In genomic region chr9:99819484-99820329, GRCh38 we compare ENCODE assay signal across 8 cellular contexts. TPM values are rescaled to one million over a fixed set of nuclear protein-coding genes. Genes with fewer than 3 reads are reported as not detected.
DNase-seq lines count a peak whose midpoint lies in the region; ATAC-seq and TF ChIP-seq lines count a peak whose summit lies in the region.

No MANE protein-coding gene starts in this region.

- WGBS in adipose tissue, 3 donors: 1% methylated on average over 106 to 114 of the region's 114 CpGs
- WGBS in heart left ventricle, 4 donors: 0% methylated on average over 40 to 114 of the region's 114 CpGs

- intact Hi-C loops in heart left ventricle (cut with DNase I): loop anchor here in 9 of 10 donors (2.0 to 10.0 kb wide), 17 partner anchors 87 to 637 kb away; partner anchors contain the start of genes STX17 (in 7 of the 9), ALG2 (in 2 of the 9), SEC61B (in 2 of the 9) and MSANTD3 (in 1 of the 9)
- intact Hi-C loops in posterior vena cava (cut with DNase I): loop anchor here (5.0 to 10.0 kb wide), 4 partner anchors 465 to 1645 kb away; partner anchors contain the start of genes ALG2 (in 1 of the 2) and SEC61B (in 1 of the 2)
- intact Hi-C loops in upper lobe of right lung (cut with DNase I): no loop called here

- H3K9me3 ChIP-seq in heart left ventricle (no peaks in the 10 kb centered on the region), upper lobe of right lung (no peaks in the 10 kb centered on the region)

- H3K27me3 ChIP-seq in heart left ventricle: peaks cover 0 to 10% (median under 1%) of the 10 kb centered on the region in 9 donors
- peaks cover 10% of the 10 kb centered on the region for H3K27me3 ChIP-seq in upper lobe of right lung

- H3K27ac ChIP-seq in adipose tissue (ENCODE audit: low read depth, low read length) (peak overlapping the region; percentile 69), heart left ventricle (peak overlapping the region; percentile 97 to 100 (median 98)), upper lobe of right lung (peak overlapping the region; percentile 97)

- TF ChIP-seq CTCF in GM12875 (IDR thresholded peaks at IDR 0.05; ENCODE audit: borderline replicate concordance, insufficient read depth, low read depth, low read length): 0 out of 2 replicates have a peak, but pooled peaks have one; percentile 15
- peak in 5 of 12 donors; percentile 16 to 42 (median 36) for TF ChIP-seq CTCF in heart left ventricle (IDR thresholded peaks at IDR 0.05)
- no peak for TF ChIP-seq CTCF in upper lobe of right lung (IDR thresholded peaks at IDR 0.05)

- peak; percentile 94 to 99 (median 98) for DNase-seq in NCI-H1417 (lab: John Stamatoyannopoulos, UW)
- DNase-seq in SW 1271 (lab: John Stamatoyannopoulos, UW): peak; percentile 89 to 94
- peak; percentile 94 to 97 (median 96) for DNase-seq in heart left ventricle
- DNase-seq in posterior vena cava (ENCODE audit: low spot score): peak; percentile 99
- DNase-seq in upper lobe of right lung: peak; percentile 98

- H3K4me3 ChIP-seq in GM12875 (ENCODE audit: low read depth, low read length) (peak overlapping the region; percentile 76), heart left ventricle (peak overlapping the region; percentile 66 to 95 (median 88)), upper lobe of right lung (peak overlapping the region; percentile 71)

- TF ChIP-seq POLR2A in heart left ventricle (IDR thresholded peaks at IDR 0.05): peak in 1 of 2 donors; percentile 76

- peak; percentile 58 for ATAC-seq in HG02763 (IDR thresholded peaks at IDR 0.05; ENCODE audit: unreplicated experiment)
- ATAC-seq in heart left ventricle: peak; percentile 68 to 79 (median 72)
- peak; percentile 81 for ATAC-seq in upper lobe of right lung

- H3K36me3 ChIP-seq in heart left ventricle (no peaks in the 10 kb centered on the region), upper lobe of right lung (no peaks in the 10 kb centered on the region)

- peaks cover 0 to 30% (median 19%) of the 10 kb centered on the region in 12 donors for H3K4me1 ChIP-seq in heart left ventricle
- peaks cover 30% of the 10 kb centered on the region for H3K4me1 ChIP-seq in upper lobe of right lung

RNA-seq across cellular contexts. Expression of gene NR4A3, which starts 2.0 kb away (rescaled TPM):
- polyA plus RNA-seq in adipose tissue (10 to 100 TPM in 2 of 3 donors, under 1 TPM in 1; 0.52 to 89.7 (median 40.9) TPM), heart left ventricle (10 to 100 TPM in 1 of 2 donors, 1 to 10 TPM in 1; 1.6 to 17.5 TPM)
- total RNA-seq in heart left ventricle (10 to 100 TPM in 4 of 9 donors, 1 to 10 TPM in 5; 1.5 to 27.8 (median 9.9) TPM), posterior vena cava (10 to 100 TPM; 37.4 to 49.8 TPM), upper lobe of right lung (3.8 TPM)

Comparison
In these comparisons a context has a peak if more than half of its experiments do, and no peak if none do; other contexts are left out.
1. Peak in every context shown above with its lines: DNase-seq, ATAC-seq, H3K4me3 ChIP-seq and H3K27ac ChIP-seq.